Comparison of ENCODE assay signal across 15 cellular contexts in genomic region chr6:36514554-36515456, GRCh38. TPM values are rescaled to one million over a fixed set of nuclear protein-coding genes. Genes with fewer than 3 reads are reported as not detected.
DNase-seq lines count a peak whose midpoint lies in the region; ATAC-seq and TF ChIP-seq lines count a peak whose summit lies in the region.
"Had no signal": no experiment of that assay in that cellular context is flagged by ENCODE, and none has a peak within 500 bp of the region (broad histone marks: within the 10 kb centered on the region; RNA-seq: fewer than 3 reads in every experiment).

No MANE protein-coding gene starts in this region.

- no peaks in the 10 kb centered on the region for H3K36me3 ChIP-seq in ovary
- peaks cover 67% of the 10 kb centered on the region for H3K36me3 ChIP-seq in suprapubic skin

- DNase-seq in CD4-positive, alpha-beta T cell: no peak
- DNase-seq in Calu3: peak; percentile 51
- DNase-seq in RWPE1 (ENCODE audit: low spot score): peak; percentile 25
- DNase-seq in left kidney (ENCODE audit: low read depth, low spot score): peak; percentile 21
- no peak for DNase-seq in SIG-M5 (lab: John Stamatoyannopoulos, UW)
- DNase-seq in ovary: no peak
- no peak for DNase-seq in suprapubic skin (ENCODE audit: low spot score in 2 of 2)
- DNase-seq: activated CD4-positive, CD25-positive, alpha-beta regulatory T cell; naive B cell; NCI-H1092; NCI-H446; right cardiac atrium had no signal

- TF ChIP-seq POLR2A in ovary (IDR thresholded peaks at IDR 0.05) (no peak), suprapubic skin (IDR thresholded peaks at IDR 0.05) (no peak)

- TF ChIP-seq EP300 in ovary (IDR thresholded peaks at IDR 0.05) (no peak), suprapubic skin (IDR thresholded peaks at IDR 0.05) (no peak)

- no peak for TF ChIP-seq CTCF in CD4-positive, alpha-beta T cell (IDR thresholded peaks at IDR 0.05)
- TF ChIP-seq CTCF in Calu3 (IDR thresholded peaks at IDR 0.05; ENCODE audit: unreplicated experiment) (no peak), RWPE1 (conservative IDR thresholded peaks at IDR 0.05; ENCODE audit: low read depth) (no peak), ovary (IDR thresholded peaks at IDR 0.05) (no peak), suprapubic skin (IDR thresholded peaks at IDR 0.05) (no peak)

- no peaks in the 10 kb centered on the region for H3K27me3 Mint-ChIP-seq in CD4-positive, alpha-beta T cell
- H3K27me3 Mint-ChIP-seq in Calu3 (ENCODE audit: unreplicated experiment): no peaks in the 10 kb centered on the region
- H3K27me3 Mint-ChIP-seq: naive B cell had no signal

- peaks cover 88% of the 10 kb centered on the region for H3K36me3 Mint-ChIP-seq in CD4-positive, alpha-beta T cell (ENCODE audit: low read depth)
- H3K36me3 Mint-ChIP-seq in Calu3 (ENCODE audit: insufficient read depth, unreplicated experiment): peaks cover 59% of the 10 kb centered on the region

- BruUV-seq in Calu3 (replicated peaks; lab: Mats Ljungman, UMichigan): no TSS peak

- no peaks in the 10 kb centered on the region for H3K9me3 ChIP-seq in CD4-positive, alpha-beta T cell (ENCODE audit: control insufficient read depth, low read length)
- no peaks in the 10 kb centered on the region for H3K9me3 ChIP-seq in ovary
- H3K9me3 ChIP-seq in suprapubic skin: no peaks in the 10 kb centered on the region
- H3K9me3 ChIP-seq: BLaER1, breast epithelium had no signal

- H3K4me1 Mint-ChIP-seq in CD4-positive, alpha-beta T cell (ENCODE audit: low read depth): peaks cover 43% of the 10 kb centered on the region
- H3K4me1 Mint-ChIP-seq in Calu3 (ENCODE audit: low read depth, unreplicated experiment): peaks cover 27% of the 10 kb centered on the region

- H3K4me3 ChIP-seq in ovary (no peak overlapping the region), suprapubic skin (no peak overlapping the region)
- H3K4me3 ChIP-seq: BLaER1, breast epithelium had no signal

- ATAC-seq in CD4-positive, alpha-beta T cell (ENCODE audit: poor library complexity): no peak
- ATAC-seq: right cardiac atrium had no signal

- no peak overlapping the region for H3K27ac ChIP-seq in CD4-positive, alpha-beta T cell (ENCODE audit: low read depth, low read length)
- H3K27ac ChIP-seq in RWPE1 (no peak overlapping the region), ovary (no peak overlapping the region), suprapubic skin (no peak overlapping the region)
- H3K27ac ChIP-seq: BLaER1, breast epithelium had no signal

- no peaks in the 10 kb centered on the region for H3K9me3 Mint-ChIP-seq in CD4-positive, alpha-beta T cell
- no peaks in the 10 kb centered on the region for H3K9me3 Mint-ChIP-seq in Calu3 (ENCODE audit: low read depth, unreplicated experiment)
- H3K9me3 Mint-ChIP-seq: activated T-helper 1 cell treated with anti-CD3 and anti-CD28 coated beads, Interleukin-12 subunit alpha, Interleukin-12 subunit beta, Interleukin-2, Interleukin-4 antibody, amounts not matched to agents 30 ng/mL and 10 ng/mL and 1 ng/mL, durations not matched to agents 14 hours and 24 hours and 36 hours; naive B cell had no signal

- 92 to 96% (median 92%) methylated on average over 8 of the region's 8 CpGs for WGBS in ovary, 3 donors
- 89% methylated on average over 8 of the region's 8 CpGs for WGBS in suprapubic skin

- no peaks in the 10 kb centered on the region for H3K4me1 ChIP-seq in ovary (ENCODE audit: insufficient read depth)
- peaks cover 8% of the 10 kb centered on the region for H3K4me1 ChIP-seq in suprapubic skin
- H3K4me1 ChIP-seq: BLaER1 had no signal

- CTCF ChIA-PET in CD4-positive, alpha-beta T cell (lab: Charles Lee): no interaction called here
- CTCF ChIA-PET in Calu3 (lab: Charles Lee) (interaction anchor here (0.6 to 2.0 kb wide), 4 partner anchors 65 to 128 kb away, joined by 3 to 7 read pairs (median 5); no protein-coding TSS in a partner anchor), RWPE1 (lab: Yijun Ruan, JAX) (interaction anchor here (0.7 kb wide), 1 partner anchor 1496 kb away, joined by 6 read pairs; no protein-coding TSS in a partner anchor)

- intact Hi-C loops in CD4-positive, alpha-beta T cell (cut with DNase I, micrococcal nuclease): no loop called here
- intact Hi-C loops in Calu3 (cut with micrococcal nuclease; ENCODE audit: unreplicated experiment): loop anchor here (2.0 kb wide), 1 partner anchor 14 kb away; no protein-coding TSS in a partner anchor
- intact Hi-C loops in ovary (cut with DNase I): no loop called here

- peak overlapping the region; percentile 66 for H3K27ac Mint-ChIP-seq in CD4-positive, alpha-beta T cell
- peak overlapping the region; percentile 52 for H3K27ac Mint-ChIP-seq in Calu3 (ENCODE audit: unreplicated experiment)
- H3K27ac Mint-ChIP-seq: activated T-helper 1 cell treated with anti-CD3 and anti-CD28 coated beads, Interleukin-12 subunit alpha, Interleukin-12 subunit beta, Interleukin-2, Interleukin-4 antibody, amounts not matched to agents 30 ng/mL and 10 ng/mL and 1 ng/mL, durations not matched to agents 14 hours and 24 hours and 36 hours had no signal

- POLR2A ChIA-PET in CD4-positive, alpha-beta T cell (lab: Charles Lee): interaction anchor here (1.1 to 1.3 kb wide), 2 partner anchors 18 to 79 kb away, joined by 3 to 4 read pairs; no protein-coding TSS in a partner anchor
- POLR2A ChIA-PET in RWPE1 (lab: Yijun Ruan, JAX; ENCODE audit: low non-redundant PET): interaction anchor here (0.6 kb wide), 2 partner anchors 172 to 574 kb away, joined by 8 read pairs; no protein-coding TSS in a partner anchor

- H3K4me3 Mint-ChIP-seq in CD4-positive, alpha-beta T cell: no peak overlapping the region
- H3K4me3 Mint-ChIP-seq in Calu3 (ENCODE audit: low read depth, unreplicated experiment): peak overlapping the region; percentile 48
- H3K4me3 Mint-ChIP-seq: activated T-helper 1 cell treated with anti-CD3 and anti-CD28 coated beads, Interleukin-12 subunit alpha, Interleukin-12 subunit beta, Interleukin-2, Interleukin-4 antibody, amounts not matched to agents 30 ng/mL and 10 ng/mL and 1 ng/mL, durations not matched to agents 14 hours and 24 hours and 36 hours; naive B cell had no signal

- H3K27me3 ChIP-seq in CD4-positive, alpha-beta T cell (ENCODE audit: control insufficient read depth, insufficient read depth, low read length): no peaks in the 10 kb centered on the region
- no peaks in the 10 kb centered on the region for H3K27me3 ChIP-seq in ovary
- no peaks in the 10 kb centered on the region for H3K27me3 ChIP-seq in suprapubic skin
- H3K27me3 ChIP-seq: BLaER1, breast epithelium had no signal

RNA-seq across cellular contexts. Expression of gene STK38, which starts 32.5 kb away (rescaled TPM):
- total RNA-seq in CD4-positive, alpha-beta T cell: 10 to 100 TPM; 47.0 to 48.4 TPM
- total RNA-seq in Calu3 (2022) (63.0 and 70.3 TPM in 2 replicates), ovary (10 to 100 TPM in 6 of 7 donors, 1 to 10 TPM in 1; 8.9 to 24.2 (median 15.5) TPM), suprapubic skin (10 to 100 TPM; 23.0 to 33.8 (median 27.0) TPM)
- polyA plus RNA-seq in ovary: 10 to 100 TPM in 1 of 2 donors, 1 to 10 TPM in 1; 9.0 to 35.4 TPM

Comparison
In these comparisons a context has a peak if more than half of its experiments do, and no peak if none do; other contexts are left out.
1. DNase-seq: peak in Calu3 (single experiment), RWPE1 (single experiment) and left kidney (single experiment); none in CD4-positive, alpha-beta T cell (0 of 10), SIG-M5 (single experiment), ovary (0 of 5) and suprapubic skin (0 of 2).